Comparison of ENCODE assay signal across 10 cellular contexts in the genomic region with DNA sequence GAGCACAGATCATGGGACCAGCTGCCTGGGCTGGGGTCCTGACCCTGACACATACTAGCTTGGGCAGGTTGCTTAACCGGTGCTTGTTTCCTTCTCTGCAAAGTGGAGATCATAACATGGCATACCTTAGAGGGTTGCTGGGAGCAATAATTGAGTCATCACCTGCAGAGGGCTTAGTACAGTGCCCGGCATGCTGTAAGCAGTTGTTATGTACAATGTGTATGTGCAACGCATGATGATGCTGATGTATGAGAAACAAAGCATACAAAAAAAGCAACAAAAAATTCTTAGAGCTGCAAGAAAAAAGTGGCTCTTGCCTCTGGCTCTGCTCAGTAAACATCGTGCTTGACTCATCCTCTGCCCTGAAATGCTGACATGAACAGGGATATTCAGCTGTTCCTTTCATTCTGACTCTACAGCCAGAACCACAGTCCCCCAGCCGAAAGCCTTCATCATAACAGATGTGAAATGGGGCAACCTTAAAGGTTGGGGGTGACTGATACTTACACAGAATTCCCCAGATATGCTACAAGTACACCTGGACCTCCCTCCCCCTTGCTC.
DNase-seq lines count a peak whose midpoint lies in the region; ATAC-seq, FAIRE-seq and TF ChIP-seq lines count a peak whose summit lies in the region.
"Had no signal": no experiment of that assay in that cellular context is flagged by ENCODE, and none has a peak within 500 bp of the region (broad histone marks: within the 10 kb centered on the region; RNA-seq: fewer than 3 reads in every experiment).

No MANE protein-coding gene starts in this region.

- no peak overlapping the region for H3K27ac ChIP-seq in astrocyte (ENCODE audit: low read depth, low read length)
- no peak overlapping the region for H3K27ac ChIP-seq in right lobe of liver
- no peak overlapping the region for H3K27ac ChIP-seq in effector memory CD4-positive, alpha-beta T cell (ENCODE audit: insufficient read depth, low read length, poor library complexity, severe bottlenecking)
- H3K27ac ChIP-seq: A549 had no signal

- no peak overlapping the region for H3K4me3 Mint-ChIP-seq in astrocyte (ENCODE audit: unreplicated experiment)

- H4K20me1 ChIP-seq in astrocyte (ENCODE audit: insufficient read depth, low read length) = no peaks in the 10 kb centered on the region

- H3K27me3 Mint-ChIP-seq in astrocyte (ENCODE audit: low read depth, unreplicated experiment) = no peaks in the 10 kb centered on the region

- H3K27ac Mint-ChIP-seq in astrocyte (ENCODE audit: unreplicated experiment) = peak overlapping the region; percentile 50

- H3K4me3 ChIP-seq in astrocyte (ENCODE audit: insufficient read depth, low read depth, low read length) (no peak overlapping the region), right lobe of liver (no peak overlapping the region)
- H3K4me3 ChIP-seq in effector memory CD4-positive, alpha-beta T cell (ENCODE audit: insufficient read depth, low read depth, low read length, poor library complexity, severe bottlenecking) = no peak overlapping the region
- H3K4me3 ChIP-seq: A549 had no signal

- peak overlapping the region; percentile 16 for H3K4me2 ChIP-seq in astrocyte (ENCODE audit: low read length)

- H3K9me3 ChIP-seq in astrocyte (ENCODE audit: insufficient read depth, low read depth, low read length) (no peaks in the 10 kb centered on the region), right lobe of liver (no peaks in the 10 kb centered on the region)
- H3K9me3 ChIP-seq in effector memory CD4-positive, alpha-beta T cell (ENCODE audit: control insufficient read depth, low read length) = no peaks in the 10 kb centered on the region
- H3K9me3 ChIP-seq: A549 had no signal

- H3K79me2 ChIP-seq in astrocyte (ENCODE audit: insufficient read depth, low read length) = no peaks in the 10 kb centered on the region

- no peaks in the 10 kb centered on the region for H3K27me3 ChIP-seq in astrocyte (ENCODE audit: insufficient read depth, low read length)
- H3K27me3 ChIP-seq in right lobe of liver = no peaks in the 10 kb centered on the region
- no peaks in the 10 kb centered on the region for H3K27me3 ChIP-seq in effector memory CD4-positive, alpha-beta T cell (replicated peaks; ENCODE audit: control insufficient read depth, insufficient read depth, low read length, poor library complexity, severe bottlenecking)

- peaks cover 37% of the 10 kb centered on the region for H3K4me1 Mint-ChIP-seq in astrocyte (ENCODE audit: low read depth, unreplicated experiment)

- peaks cover 3% of the 10 kb centered on the region for H3K9me3 Mint-ChIP-seq in astrocyte (ENCODE audit: unreplicated experiment)

- no peaks in the 10 kb centered on the region for H3K36me3 ChIP-seq in astrocyte (ENCODE audit: insufficient read depth, low read length)
- H3K36me3 ChIP-seq in right lobe of liver = no peaks in the 10 kb centered on the region
- no peaks in the 10 kb centered on the region for H3K36me3 ChIP-seq in effector memory CD4-positive, alpha-beta T cell (ENCODE audit: control insufficient read depth, insufficient read depth, low read length)

- intact Hi-C loops in right lobe of liver (cut with DNase I) = no loop called here

- no peak overlapping the region for H3K9ac ChIP-seq in astrocyte (ENCODE audit: low read length)

- no peak for FAIRE-seq in astrocyte (lab: Jason Lieb, UNC)
- FAIRE-seq: A549 had no signal

- DNase-seq in activated CD4-positive, CD25-positive, alpha-beta regulatory T cell treated with anti-CD3 and anti-CD28 coated beads, Interleukin-2, amount 50 U/mL, for 72 hours = no peak
- DNase-seq in astrocyte (ENCODE audit: low read depth) (peak; percentile 54), right lobe of liver (no peak), epidermal melanocyte (ENCODE audit: insufficient read length, low spot score) (no peak)
- DNase-seq in stimulated activated CD8-positive, alpha-beta memory T cell treated with anti-CD3 and anti-CD28 coated beads, Interleukin-4, amount 100 ng/mL, for 24 hours (ENCODE audit: low read depth) = peak; percentile 3
- no peak for DNase-seq in effector memory CD4-positive, alpha-beta T cell
- DNase-seq: Kasumi-1 had no signal

- no peak overlapping the region for H2AFZ ChIP-seq in astrocyte (ENCODE audit: low read depth, low read length)

- H3K36me3 Mint-ChIP-seq in astrocyte (ENCODE audit: low read depth, unreplicated experiment) = no peaks in the 10 kb centered on the region

- ATAC-seq in activated CD4-positive, CD25-positive, alpha-beta regulatory T cell treated with anti-CD3 and anti-CD28 coated beads, Interleukin-2, amount 50 U/mL, for 24 hours = peak; percentile 87 to 90
- ATAC-seq in HG03280 (IDR thresholded peaks at IDR 0.05; ENCODE audit: unreplicated experiment) (peak; percentile 61), right lobe of liver (no peak)
- ATAC-seq: A549 had no signal

- TF ChIP-seq CTCF in astrocyte (IDR thresholded peaks at IDR 0.05; ENCODE audit: insufficient read depth, low read depth, low read length) (no peak), right lobe of liver (IDR thresholded peaks at IDR 0.05) (no peak)

- 54% methylated on average over 4 of the region's 5 CpGs for WGBS in right lobe of liver (ENCODE audit: insufficient coverage, low coverage, low lambda C conversion rate, missing lambda C conversion rate)

- no peak for TF ChIP-seq POLR2A in right lobe of liver (IDR thresholded peaks at IDR 0.05)

- H3K4me1 ChIP-seq in astrocyte (ENCODE audit: insufficient read depth, low read length) = peaks cover 6% of the 10 kb centered on the region
- H3K4me1 ChIP-seq in right lobe of liver = no peaks in the 10 kb centered on the region
- H3K4me1 ChIP-seq in effector memory CD4-positive, alpha-beta T cell (ENCODE audit: control insufficient read depth, insufficient read depth, low read length, poor library complexity, severe bottlenecking) = no peaks in the 10 kb centered on the region
- H3K4me1 ChIP-seq: A549 had no signal

Comparison
In these comparisons a context has a peak if more than half of its experiments do, and no peak if none do; other contexts are left out.
1. ATAC-seq: peak in activated CD4-positive, CD25-positive, alpha-beta regulatory T cell treated with anti-CD3 and anti-CD28 coated beads, Interleukin-2, amount 50 U/mL, for 24 hours (2 of 2) and HG03280 (single experiment); none in right lobe of liver (0 of 4).
2. DNase-seq: peak in astrocyte (single experiment) and stimulated activated CD8-positive, alpha-beta memory T cell treated with anti-CD3 and anti-CD28 coated beads, Interleukin-4, amount 100 ng/mL, for 24 hours (single experiment); none in activated CD4-positive, CD25-positive, alpha-beta regulatory T cell treated with anti-CD3 and anti-CD28 coated beads, Interleukin-2, amount 50 U/mL, for 72 hours (single experiment), right lobe of liver (0 of 3), epidermal melanocyte (single experiment) and effector memory CD4-positive, alpha-beta T cell (0 of 3).